Comparison of ENCODE assay signal across 26 cellular contexts in the genomic region with DNA sequence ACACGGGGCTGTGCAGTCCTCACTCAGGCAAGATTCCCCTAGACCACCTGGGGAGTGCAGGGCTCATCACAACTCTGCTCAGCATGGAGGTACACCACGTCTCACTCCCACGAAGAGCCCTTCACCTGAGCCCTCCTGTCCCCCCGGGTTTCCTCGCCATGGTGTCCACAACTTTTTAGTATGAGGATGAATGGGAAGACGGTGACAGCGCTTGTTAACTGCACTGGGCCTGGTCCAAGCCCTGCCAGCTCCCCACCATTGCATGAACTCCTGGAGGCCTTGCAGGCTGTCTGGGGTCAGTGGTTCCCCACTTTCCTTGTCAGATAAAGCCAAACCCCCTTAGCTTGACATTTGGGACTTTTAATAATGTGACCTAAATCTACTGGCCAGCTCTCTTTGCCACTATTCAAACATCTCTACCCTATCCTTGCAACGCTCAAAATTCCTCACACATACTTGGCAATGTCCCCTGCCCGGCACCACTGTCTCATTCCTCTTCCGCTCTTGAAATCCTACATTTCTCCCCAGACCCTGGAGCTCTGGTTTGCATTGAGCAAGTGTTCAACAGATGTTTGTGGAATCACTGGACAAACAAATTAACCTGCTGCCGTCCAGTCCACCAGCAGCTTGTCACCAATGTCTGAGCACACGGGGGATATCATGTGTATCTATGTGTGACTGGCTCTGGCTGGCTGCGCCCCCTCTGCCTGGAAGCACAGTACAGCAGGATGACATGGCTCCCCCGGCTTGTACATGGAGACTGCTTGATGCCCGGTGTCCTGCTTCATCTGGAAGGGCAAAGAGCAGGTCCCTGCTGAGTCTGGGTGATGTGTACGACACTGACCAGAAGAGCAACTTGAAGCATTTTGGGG. TPM values are rescaled to one million over a fixed set of nuclear protein-coding genes. Genes with fewer than 3 reads are reported as not detected.
"Had no signal": no experiment of that assay in that cellular context is flagged by ENCODE, and none has a peak within 500 bp of the region (broad histone marks: within the 10 kb centered on the region; RNA-seq: fewer than 3 reads in every experiment).

No MANE protein-coding gene starts in this region.

- H3K4me1 ChIP-seq: psoas muscle had no signal

- H3K4me3 ChIP-seq: body of pancreas, coronary artery, ovary, psoas muscle, right atrium auricular region, tibial artery had no signal

- DNase-seq: activated CD4-positive, alpha-beta T cell treated with anti-CD3 and anti-CD28 coated beads for 4 hours; activated CD4-positive, alpha-beta T cell treated with anti-CD3 and anti-CD28 coated beads, Interleukin-2, amount 50 U/mL, for 48 hours; activated CD4-positive, CD25-positive, alpha-beta regulatory T cell; activated CD8-positive, alpha-beta memory T cell treated with anti-CD3 and anti-CD28 coated beads, Interleukin-2, amount 50 U/mL, for 48 hours; activated gamma-delta T cell; activated naive CD4-positive, alpha-beta T cell treated with anti-CD3 and anti-CD28 coated beads, Interleukin-2, amount 50 U/mL, for 16 hours; activated naive CD8-positive, alpha-beta T cell treated with anti-CD3 and anti-CD28 coated beads, Interleukin-2, amount 50 U/mL, for 24 hours; activated T-cell treated with anti-CD3 and anti-CD28 coated beads, Interleukin-2, amount 50 U/mL, for 72 hours; body of pancreas; central memory CD4-positive, alpha-beta T cell; erythroblast; foreskin melanocyte; kidney glomerular epithelial cell; stimulated activated CD4-positive, alpha-beta T cell treated with anti-CD3 and anti-CD28 coated beads, Interleukin-4, amount 100 ng/mL, for 24 hours; T1000 had no signal

- ATAC-seq: activated naive CD8-positive, alpha-beta T cell treated with anti-CD3 and anti-CD28 coated beads, Interleukin-2, amount 50 U/mL, for 24 hours; activated T-cell treated with anti-CD3 and anti-CD28 coated beads, Interleukin-2, amount 50 U/mL, for 72 hours; body of pancreas; natural killer cell treated with Interleukin-12 subunit alpha and Interleukin-12 subunit beta and Interleukin-15 and Interleukin-18, amount 100 ng/mL, for 72 hours had no signal

- H3K27ac ChIP-seq: body of pancreas, neutrophil, ovary, psoas muscle had no signal

- H3K9me3 ChIP-seq: body of pancreas, neutrophil, ovary, psoas muscle, right atrium auricular region, tibial artery had no signal

- H3K36me3 ChIP-seq: ovary had no signal

- H3K27me3 ChIP-seq: body of pancreas, neutrophil, ovary, right atrium auricular region, tibial artery had no signal

RNA-seq across cellular contexts. Expression of a gene that starts 16.1 kb away (rescaled TPM):
- total RNA-seq: activated CD8-positive, alpha-beta memory T cell treated with anti-CD3 and anti-CD28 coated beads for 36 hours; liver; natural killer cell treated with Interleukin-12 subunit alpha and Interleukin-12 subunit beta and Interleukin-15 and Interleukin-18, amount 100 ng/mL, for 72 hours; ovary; right atrium auricular region; T-helper 1 cell treated with Interleukin-12 subunit alpha and Interleukin-12 subunit beta and Interleukin-4 antibody, amounts not matched to agents 30 ng/mL and 1 ng/mL, for 36 hours; urinary bladder had no signal
- polyA plus RNA-seq: liver, psoas muscle, urinary bladder had no signal

RNA-seq across cellular contexts. Expression of a gene that starts 30.9 kb away (rescaled TPM):
- total RNA-seq: activated CD8-positive, alpha-beta memory T cell treated with anti-CD3 and anti-CD28 coated beads for 36 hours; activated T-cell treated with anti-CD3 and anti-CD28 coated beads, Interleukin-2, amount 50 U/mL, for 72 hours; natural killer cell treated with Interleukin-12 subunit alpha and Interleukin-12 subunit beta and Interleukin-15 and Interleukin-18, amount 100 ng/mL, for 72 hours; right atrium auricular region; T-helper 1 cell treated with Interleukin-12 subunit alpha and Interleukin-12 subunit beta and Interleukin-4 antibody, amounts not matched to agents 30 ng/mL and 1 ng/mL, for 36 hours had no signal
- polyA plus RNA-seq: liver, urinary bladder had no signal

RNA-seq across cellular contexts. Expression of a gene that starts 47.5 kb away (rescaled TPM):
- total RNA-seq: activated CD8-positive, alpha-beta memory T cell treated with anti-CD3 and anti-CD28 coated beads for 36 hours; natural killer cell treated with Interleukin-12 subunit alpha and Interleukin-12 subunit beta and Interleukin-15 and Interleukin-18, amount 100 ng/mL, for 72 hours; right atrium auricular region; T-helper 1 cell treated with Interleukin-12 subunit alpha and Interleukin-12 subunit beta and Interleukin-4 antibody, amounts not matched to agents 30 ng/mL and 1 ng/mL, for 36 hours had no signal
